In the genomic region with DNA sequence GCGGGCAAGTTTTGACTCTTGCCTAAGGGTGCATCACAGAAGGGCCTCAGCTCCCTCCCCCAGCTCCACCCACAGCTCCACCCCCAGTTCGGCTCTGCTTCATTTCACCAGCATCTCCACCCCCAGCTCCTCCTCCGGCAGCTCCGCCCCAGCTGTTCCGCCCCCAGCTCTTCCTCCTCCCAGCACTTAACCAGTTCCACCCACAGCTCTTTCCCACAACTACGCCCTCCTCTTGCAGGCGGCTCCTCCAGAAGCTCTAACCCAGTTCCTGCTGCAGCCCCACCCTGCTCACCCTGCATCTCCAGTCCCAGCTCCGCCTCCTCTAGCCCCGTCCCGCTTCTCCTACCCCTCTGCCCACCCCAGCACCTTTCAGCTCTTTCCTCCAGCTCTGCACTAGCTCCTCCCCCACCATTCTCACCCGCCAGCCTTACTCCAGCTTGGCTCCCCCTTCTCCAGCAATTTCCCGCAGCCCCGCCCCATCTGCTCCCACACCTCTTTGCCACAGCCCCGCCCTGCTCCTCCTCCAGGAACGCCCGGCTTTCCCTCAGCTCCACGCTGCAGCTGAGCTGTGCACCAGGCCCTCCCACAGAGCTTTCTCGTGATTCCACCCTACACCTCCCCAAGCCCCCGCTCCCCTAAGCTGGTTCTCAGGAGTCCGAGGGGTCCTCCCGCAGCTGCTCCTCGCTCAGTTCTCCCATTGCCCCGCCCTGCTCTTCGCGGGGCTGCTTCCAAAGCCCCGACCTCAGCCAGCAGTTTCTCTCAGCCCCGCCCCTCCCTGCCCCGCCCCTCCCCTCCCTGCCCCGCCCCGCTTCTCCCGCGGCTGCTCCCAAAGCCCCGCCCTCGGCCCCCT, we compare ENCODE assay signal across 1 cellular context.
TF ChIP-seq lines count a peak whose summit lies in the region.

No MANE protein-coding gene starts in this region.

TF ChIP-seq in H1, 55 proteins besides CTCF, POLR2A, EP300 and RAD21:
- TF ChIP-seq PHF8 (conservative IDR thresholded peaks at IDR 0.05; ENCODE audit: low read depth, low read length) (0 out of 2 replicates have a peak, but pooled peaks have one; percentile 24), EZH2 (IDR thresholded peaks at IDR 0.05; ENCODE audit: low read depth, low read length, severe bottlenecking) (no peak), GABPA (IDR thresholded peaks at IDR 0.05; ENCODE audit: borderline replicate concordance, insufficient read depth, low read length) (no peak), JUND (IDR thresholded peaks at IDR 0.05; ENCODE audit: low read length) (no peak), TBP (IDR thresholded peaks at IDR 0.05; ENCODE audit: low read depth, low read length) (peak; percentile 16; the same call in 1 of the 2 replicates), RBBP5 (IDR thresholded peaks at IDR 0.05; ENCODE audit: borderline replicate concordance, low read depth, low read length) (0 out of 2 replicates have a peak, but pooled peaks have one; percentile 30)
- TF ChIP-seq, protein P1, sequence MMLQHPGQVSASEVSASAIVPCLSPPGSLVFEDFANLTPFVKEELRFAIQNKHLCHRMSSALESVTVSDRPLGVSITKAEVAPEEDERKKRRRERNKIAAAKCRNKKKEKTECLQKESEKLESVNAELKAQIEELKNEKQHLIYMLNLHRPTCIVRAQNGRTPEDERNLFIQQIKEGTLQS (IDR thresholded peaks at IDR 0.05; ENCODE audit: insufficient read depth, low read depth, low read length): no peak
